ENCODE assay signal across 7 cellular contexts in the genomic region with DNA sequence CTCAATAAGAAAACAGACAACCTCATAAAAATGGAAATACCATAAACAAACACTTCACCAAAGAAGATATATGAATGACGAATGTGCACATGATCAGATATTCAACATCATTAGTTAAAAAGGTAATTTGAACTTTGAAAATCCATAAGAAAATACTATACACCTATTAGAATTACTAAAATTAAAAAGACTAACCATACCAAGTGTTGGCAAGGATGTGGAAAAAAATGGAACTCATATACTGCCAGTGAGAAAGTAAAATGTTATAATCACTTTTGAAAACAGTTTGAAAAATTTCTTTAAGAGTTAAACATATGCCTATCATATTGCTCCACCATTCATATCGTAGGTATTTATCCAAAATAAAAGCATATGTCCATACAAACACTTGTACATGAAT. TPM values are rescaled to one million over a fixed set of nuclear protein-coding genes. Genes with fewer than 3 reads are reported as not detected.
"Had no signal": no experiment of that assay in that cellular context is flagged by ENCODE, and none has a peak within 500 bp of the region (broad histone marks: within the 10 kb centered on the region; RNA-seq: fewer than 3 reads in every experiment).

No MANE protein-coding gene starts in this region.

- ATAC-seq: GM12878 had no signal

- FAIRE-seq: GM12878, GM12891, GM12892, GM18507, GM19239 had no signal

- H3K4me3 ChIP-seq: GM12878 had no signal

- DNase-seq: GDM1, GF-D8 had no signal

RNA-seq across cellular contexts. Expression of gene EBLN1, which starts 37.1 kb away (rescaled TPM):
- total RNA-seq: GM12878 had no signal
- polyA plus RNA-seq: GM12878 had no signal
